Comparison of ENCODE assay signal across 15 cellular contexts in the genomic region with DNA sequence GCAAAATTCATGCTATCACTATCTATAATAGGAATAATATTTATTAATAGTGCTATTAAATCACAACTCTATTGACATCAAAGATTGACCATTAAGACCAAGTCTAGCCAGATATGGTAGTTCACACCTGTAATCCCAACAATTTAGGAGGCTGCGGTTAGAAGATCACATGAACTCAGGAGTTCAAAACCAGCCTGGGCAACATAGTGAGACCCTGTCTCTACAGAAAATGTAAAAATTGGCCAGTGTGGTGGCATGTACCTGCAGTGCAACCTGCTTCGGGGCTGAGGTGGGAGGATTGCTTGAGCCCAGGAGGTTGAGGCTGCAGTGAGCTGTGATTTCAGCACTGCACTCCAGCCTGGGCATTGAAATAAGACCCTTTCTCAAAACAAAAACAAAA. TPM values are rescaled to one million over a fixed set of nuclear protein-coding genes. Genes with fewer than 3 reads are reported as not detected.
DNase-seq lines count a peak whose midpoint lies in the region; ATAC-seq, FAIRE-seq and TF ChIP-seq lines count a peak whose summit lies in the region.
"Had no signal": no experiment of that assay in that cellular context is flagged by ENCODE, and none has a peak within 500 bp of the region (broad histone marks: within the 10 kb centered on the region; RNA-seq: fewer than 3 reads in every experiment).

No MANE protein-coding gene starts in this region.

- CTCF ChIA-PET in HEK293 (lab: Yijun Ruan, JAX): interaction anchor here (1.0 kb wide), 1 partner anchor 155 kb away, joined by 3 read pairs; the partner anchor contains the start of gene NR2C1

- peaks cover 96% of the 10 kb centered on the region for H3K79me2 ChIP-seq in astrocyte (ENCODE audit: insufficient read depth, low read length)

- no peak overlapping the region for H3K9ac ChIP-seq in astrocyte (ENCODE audit: low read length)
- H3K9ac ChIP-seq: BLaER1 treated with 17β-estradiol and CSF1 and Interleukin-3, amounts not matched to agents 10 nM and 100 nM; GM23248 had no signal

- TF ChIP-seq CTCF in HEK293 (tag by site-specific recombination; IDR thresholded peaks at IDR 0.05) (no peak), astrocyte (IDR thresholded peaks at IDR 0.05; ENCODE audit: insufficient read depth, low read depth, low read length) (no peak), glutamatergic neuron (IDR thresholded peaks at IDR 0.05; ENCODE audit: partially characterized antibody, unreplicated experiment) (no peak), thyroid gland (IDR thresholded peaks at IDR 0.05) (no peak)

- H3K4me1 ChIP-seq in HEK293 (ENCODE audit: control insufficient read depth, insufficient read depth, low read length) (peaks cover 13% of the 10 kb centered on the region), astrocyte (ENCODE audit: insufficient read depth, low read length) (peaks cover 4% of the 10 kb centered on the region), thyroid gland (peaks cover 56 to 78% of the 10 kb centered on the region in 2 donors)

- peak overlapping the region; percentile 53 for H3K27ac Mint-ChIP-seq in astrocyte (ENCODE audit: unreplicated experiment)
- peak overlapping the region; percentile 33 for H3K27ac Mint-ChIP-seq in glutamatergic neuron (ENCODE audit: unreplicated experiment)
- H3K27ac Mint-ChIP-seq: CD4-positive, CD25-positive, alpha-beta regulatory T cell had no signal

- POLR2A ChIA-PET in HEK293 (lab: Yijun Ruan, JAX): interaction anchor here (0.9 kb wide), 1 partner anchor 11 kb away, joined by 3 read pairs; the partner anchor contains the start of genes FGD6 and VEZT

- intact Hi-C loops in thyroid gland (cut with DNase I): no loop called here

- H3K4me2 ChIP-seq in astrocyte (ENCODE audit: low read length): no peak overlapping the region

- FAIRE-seq in astrocyte (lab: Jason Lieb, UNC): no peak

- no peak for ATAC-seq in HG03025 (IDR thresholded peaks at IDR 0.05; ENCODE audit: low FRiP score, unreplicated experiment)

- DNase-seq in astrocyte (ENCODE audit: low read depth) (no peak), glutamatergic neuron (no peak), thyroid gland (no peak), NCI-H524 treated with DMSO at 0.1 percent for 48 hours (lab: John Stamatoyannopoulos, UW) (no peak)
- DNase-seq in stimulated activated CD4-positive, alpha-beta T cell treated with anti-CD3 and anti-CD28 coated beads, Interleukin-15, amount 100 ng/mL, for 24 hours: no peak
- DNase-seq in activated naive CD4-positive, alpha-beta T cell (lab: John Stamatoyannopoulos, UW): no peak
- DNase-seq: CD4-positive, CD25-positive, alpha-beta regulatory T cell; DMS53; GM23248; H7; HFFc6 had no signal

- peaks cover 19% of the 10 kb centered on the region for H3K4me1 Mint-ChIP-seq in astrocyte (ENCODE audit: low read depth, unreplicated experiment)
- H3K4me1 Mint-ChIP-seq in glutamatergic neuron (ENCODE audit: low read depth, unreplicated experiment): peaks cover 7% of the 10 kb centered on the region

- H4K20me1 ChIP-seq in astrocyte (ENCODE audit: insufficient read depth, low read length): peaks cover 45% of the 10 kb centered on the region

- H3K36me3 ChIP-seq in HEK293 (ENCODE audit: control insufficient read depth in 2 of 2, insufficient read depth in 1 of 2, low read length in 2 of 2) (peaks cover 4 to 16% of the 10 kb centered on the region in 2 experiments; a peak in 2 of 3 replicates), astrocyte (ENCODE audit: insufficient read depth, low read length) (no peaks in the 10 kb centered on the region), thyroid gland (no peaks in the 10 kb centered on the region)

- H3K9me3 ChIP-seq in HEK293 (ENCODE audit: control insufficient read depth, insufficient read depth, low read depth, low read length): no peaks in the 10 kb centered on the region
- no peaks in the 10 kb centered on the region for H3K9me3 ChIP-seq in astrocyte (ENCODE audit: insufficient read depth, low read depth, low read length)
- no peaks in the 10 kb centered on the region for H3K9me3 ChIP-seq in thyroid gland

- WGBS in thyroid gland, 2 donors: 79 to 90% methylated on average over 2 of the region's 2 CpGs

- no peak for TF ChIP-seq POLR2A in thyroid gland (IDR thresholded peaks at IDR 0.05)

- H3K9me3 Mint-ChIP-seq in astrocyte (ENCODE audit: unreplicated experiment) (no peaks in the 10 kb centered on the region), glutamatergic neuron (ENCODE audit: unreplicated experiment) (no peaks in the 10 kb centered on the region)
- H3K9me3 Mint-ChIP-seq: CD4-positive, CD25-positive, alpha-beta regulatory T cell; HFFc6 had no signal

- H3K36me3 Mint-ChIP-seq in astrocyte (ENCODE audit: low read depth, unreplicated experiment) (peaks cover 5% of the 10 kb centered on the region), glutamatergic neuron (ENCODE audit: unreplicated experiment) (no peaks in the 10 kb centered on the region)

- H3K27me3 Mint-ChIP-seq in astrocyte (ENCODE audit: low read depth, unreplicated experiment) (no peaks in the 10 kb centered on the region), glutamatergic neuron (ENCODE audit: unreplicated experiment) (no peaks in the 10 kb centered on the region)
- H3K27me3 Mint-ChIP-seq: CD4-positive, CD25-positive, alpha-beta regulatory T cell had no signal

- H3K4me3 Mint-ChIP-seq in astrocyte (ENCODE audit: unreplicated experiment): no peak overlapping the region
- H3K4me3 Mint-ChIP-seq in glutamatergic neuron (ENCODE audit: unreplicated experiment): no peak overlapping the region
- H3K4me3 Mint-ChIP-seq: CD4-positive, CD25-positive, alpha-beta regulatory T cell; HFFc6 had no signal

- no peak overlapping the region for H3K27ac ChIP-seq in HEK293 (ENCODE audit: extremely low read depth, low read depth, low read length)
- H3K27ac ChIP-seq in astrocyte (ENCODE audit: low read depth, low read length): no peak overlapping the region
- H3K27ac ChIP-seq in thyroid gland: peak overlapping the region; percentile 37 to 100 (median 86)
- H3K27ac ChIP-seq: BLaER1 treated with 17β-estradiol and CSF1 and Interleukin-3, amounts not matched to agents 10 nM and 100 nM; GM23248; HL-60 had no signal

- no peak overlapping the region for H2AFZ ChIP-seq in astrocyte (ENCODE audit: low read depth, low read length)
- H2AFZ ChIP-seq: GM23248 had no signal

- H3K4me3 ChIP-seq in HEK293 (ENCODE audit: low read depth, low read length) (no peak overlapping the region), astrocyte (ENCODE audit: insufficient read depth, low read depth, low read length) (no peak overlapping the region), thyroid gland (replicated peaks in 1 of 3) (no peak overlapping the region)
- H3K4me3 ChIP-seq: BLaER1 treated with 17β-estradiol and CSF1 and Interleukin-3, amounts not matched to agents 10 nM and 100 nM; GM23248 had no signal

- no peaks in the 10 kb centered on the region for H3K27me3 ChIP-seq in astrocyte (ENCODE audit: insufficient read depth, low read length)
- no peaks in the 10 kb centered on the region for H3K27me3 ChIP-seq in thyroid gland
- H3K27me3 ChIP-seq: BLaER1 treated with 17β-estradiol and CSF1 and Interleukin-3, amounts not matched to agents 10 nM and 100 nM had no signal

TF ChIP-seq in HEK293, 187 proteins besides CTCF, POLR2A, EP300 and RAD21:
- TF ChIP-seq ZNF121 (tag by site-specific recombination; IDR thresholded peaks at IDR 0.05) (peak; percentile 94), ZNF777 (tag by site-specific recombination; IDR thresholded peaks at IDR 0.05; ENCODE audit: borderline replicate concordance) (no peak)
TF ChIP-seq in HEK293: peak in this region for 1.

RNA-seq across cellular contexts. Expression of gene VEZT, which starts 11.0 kb away (rescaled TPM):
- total RNA-seq in astrocyte (106 and 107 TPM in 2 replicates), glutamatergic neuron (ENCODE audit: unreplicated experiment) (148 TPM), thyroid gland (100 to 1,000 TPM; 101 to 186 (median 160) TPM)

RNA-seq across cellular contexts. Expression of gene FGD6, which starts 11.3 kb away (rescaled TPM):
- 25.3 and 26.5 TPM in 2 replicates for total RNA-seq in astrocyte
- 42.1 TPM for total RNA-seq in glutamatergic neuron (ENCODE audit: unreplicated experiment)
- total RNA-seq in thyroid gland: 10 to 100 TPM; 27.1 to 33.7 (median 30.8) TPM

Comparison
In these comparisons a context has a peak if more than half of its experiments do, and no peak if none do; other contexts are left out.
1. H3K27ac ChIP-seq: peak in thyroid gland (3 of 3); none in HEK293 (single experiment) and astrocyte (single experiment).